1 cellular context compared by ENCODE assay signal in the genomic region with DNA sequence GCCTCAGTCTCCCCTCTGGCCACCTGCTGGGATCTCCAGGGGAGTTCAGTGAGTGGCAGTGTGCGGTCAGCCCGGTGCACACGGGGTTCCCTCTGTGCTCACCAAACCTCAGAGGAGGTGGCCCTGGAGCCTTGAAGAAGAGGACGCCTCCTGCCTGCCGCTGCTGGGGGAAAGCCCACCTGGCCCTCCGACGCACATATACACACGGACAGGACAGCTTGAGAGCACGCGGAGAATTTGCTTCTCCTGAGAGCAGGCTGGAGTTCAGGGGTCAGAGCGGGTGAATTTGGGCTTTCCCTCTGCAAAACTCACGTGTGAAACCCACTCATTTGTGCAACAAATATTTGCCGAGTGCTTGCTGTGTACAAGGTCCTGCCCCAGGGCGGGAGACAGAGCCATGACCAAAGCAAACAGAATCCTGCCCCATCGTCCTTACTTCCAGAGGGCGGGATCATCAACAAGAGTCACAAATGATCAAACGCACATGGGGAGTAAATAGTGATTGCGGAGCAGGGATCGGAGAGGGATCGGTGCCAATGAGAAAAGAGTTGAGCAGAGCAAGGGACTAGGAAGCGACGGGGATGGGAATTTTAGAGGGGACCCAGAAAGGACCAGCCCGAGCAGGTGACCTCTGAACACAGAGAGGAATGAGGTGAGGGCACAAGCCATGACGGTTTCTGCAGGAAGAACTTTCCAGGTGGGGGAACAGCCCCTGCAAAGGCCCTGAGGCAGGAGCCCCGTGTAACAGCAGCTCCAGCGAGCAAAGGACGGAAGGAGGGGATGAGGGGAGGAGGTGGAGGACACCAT.
TF ChIP-seq lines count a peak whose summit lies in the region.

No MANE protein-coding gene starts in this region.

TF ChIP-seq in HepG2, 621 proteins besides CTCF, POLR2A, EP300 and RAD21 (continued from another document and continues in another):
- TF ChIP-seq TCF12 (IDR thresholded peaks at IDR 0.05), result no peak
- no peak; the same call in 1 of the 2 replicates for TF ChIP-seq TCF12 (CRISPR knock-in tag; IDR thresholded peaks at IDR 0.05)
- no peak for TF ChIP-seq ETV6 (CRISPR knock-in tag; conservative IDR thresholded peaks at IDR 0.05)
- TF ChIP-seq ZSCAN29 (CRISPR knock-in tag; conservative IDR thresholded peaks at IDR 0.05), result peak; percentile 88
- TF ChIP-seq ELF3 (CRISPR knock-in tag; IDR thresholded peaks at IDR 0.05), result 0 out of 2 replicates have a peak, but pooled peaks have one; percentile 28
- TF ChIP-seq, protein P1, sequence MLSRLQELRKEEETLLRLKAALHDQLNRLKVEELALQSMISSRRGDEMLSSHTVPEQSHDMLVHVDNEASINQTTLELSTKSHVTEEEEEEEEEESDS (CRISPR knock-in tag; IDR thresholded peaks at IDR 0.05; ENCODE audit: borderline replicate concordance), result peak; percentile 58; the same call in 1 of the 2 replicates
- TF ChIP-seq, protein P2, sequence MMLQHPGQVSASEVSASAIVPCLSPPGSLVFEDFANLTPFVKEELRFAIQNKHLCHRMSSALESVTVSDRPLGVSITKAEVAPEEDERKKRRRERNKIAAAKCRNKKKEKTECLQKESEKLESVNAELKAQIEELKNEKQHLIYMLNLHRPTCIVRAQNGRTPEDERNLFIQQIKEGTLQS (CRISPR knock-in tag; IDR thresholded peaks at IDR 0.05), result no peak
- TF ChIP-seq TBX2 (CRISPR knock-in tag; IDR thresholded peaks at IDR 0.05; ENCODE audit: borderline replicate concordance), result peak; percentile 90
- no peak for TF ChIP-seq EZH2 (conservative IDR thresholded peaks at IDR 0.05; ENCODE audit: low read depth, low read length)
- no peak for TF ChIP-seq ZNF569 (CRISPR knock-in tag; IDR thresholded peaks at IDR 0.05; ENCODE audit: borderline replicate concordance)
- TF ChIP-seq ATM (IDR thresholded peaks at IDR 0.05; ENCODE audit: borderline replicate concordance), result no peak
- TF ChIP-seq, protein P3, sequence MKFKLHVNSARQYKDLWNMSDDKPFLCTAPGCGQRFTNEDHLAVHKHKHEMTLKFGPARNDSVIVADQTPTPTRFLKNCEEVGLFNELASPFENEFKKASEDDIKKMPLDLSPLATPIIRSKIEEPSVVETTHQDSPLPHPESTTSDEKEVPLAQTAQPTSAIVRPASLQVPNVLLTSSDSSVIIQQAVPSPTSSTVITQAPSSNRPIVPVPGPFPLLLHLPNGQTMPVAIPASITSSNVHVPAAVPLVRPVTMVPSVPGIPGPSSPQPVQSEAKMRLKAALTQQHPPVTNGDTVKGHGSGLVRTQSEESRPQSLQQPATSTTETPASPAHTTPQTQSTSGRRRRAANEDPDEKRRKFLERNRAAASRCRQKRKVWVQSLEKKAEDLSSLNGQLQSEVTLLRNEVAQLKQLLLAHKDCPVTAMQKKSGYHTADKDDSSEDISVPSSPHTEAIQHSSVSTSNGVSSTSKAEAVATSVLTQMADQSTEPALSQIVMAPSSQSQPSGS (CRISPR knock-in tag; IDR thresholded peaks at IDR 0.05), result peak; percentile 60
- TF ChIP-seq HHEX (CRISPR knock-in tag; IDR thresholded peaks at IDR 0.05), result peak; percentile 53; the same call in 1 of the 2 replicates
- no peak for TF ChIP-seq KAT2B (IDR thresholded peaks at IDR 0.05; ENCODE audit: borderline replicate concordance, low read depth, low read length)
- TF ChIP-seq ZZZ3 (CRISPR knock-in tag; IDR thresholded peaks at IDR 0.05; ENCODE audit: borderline replicate concordance), result no peak
- no peak for TF ChIP-seq CHD2 (IDR thresholded peaks at IDR 0.05; ENCODE audit: low read depth, low read length)
- TF ChIP-seq RXRB (CRISPR knock-in tag; IDR thresholded peaks at IDR 0.05; ENCODE audit: borderline replicate concordance), result peak; percentile 92
- peak; percentile 57 for TF ChIP-seq KAT8 (CRISPR knock-in tag; IDR thresholded peaks at IDR 0.05)
- TF ChIP-seq, protein P4, sequence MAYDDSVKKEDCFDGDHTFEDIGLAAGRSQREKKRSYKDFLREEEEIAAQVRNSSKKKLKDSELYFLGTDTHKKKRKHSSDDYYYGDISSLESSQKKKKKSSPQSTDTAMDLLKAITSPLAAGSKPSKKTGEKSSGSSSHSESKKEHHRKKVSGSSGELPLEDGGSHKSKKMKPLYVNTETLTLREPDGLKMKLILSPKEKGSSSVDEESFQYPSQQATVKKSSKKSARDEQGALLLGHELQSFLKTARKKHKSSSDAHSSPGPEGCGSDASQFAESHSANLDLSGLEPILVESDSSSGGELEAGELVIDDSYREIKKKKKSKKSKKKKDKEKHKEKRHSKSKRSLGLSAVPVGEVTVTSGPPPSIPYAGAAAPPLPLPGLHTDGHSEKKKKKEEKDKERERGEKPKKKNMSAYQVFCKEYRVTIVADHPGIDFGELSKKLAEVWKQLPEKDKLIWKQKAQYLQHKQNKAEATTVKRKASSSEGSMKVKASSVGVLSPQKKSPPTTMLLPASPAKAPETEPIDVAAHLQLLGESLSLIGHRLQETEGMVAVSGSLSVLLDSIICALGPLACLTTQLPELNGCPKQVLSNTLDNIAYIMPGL (CRISPR knock-in tag; IDR thresholded peaks at IDR 0.05; ENCODE audit: borderline replicate concordance in 1 of 2, low read depth in 1 of 2), result peak; percentile 39 to 43; a peak in 1 of 4 replicates
- TF ChIP-seq ZNF30 (CRISPR knock-in tag; IDR thresholded peaks at IDR 0.05), result no peak
- TF ChIP-seq RFX1 (IDR thresholded peaks at IDR 0.05), result no peak
- TF ChIP-seq, protein P5, sequence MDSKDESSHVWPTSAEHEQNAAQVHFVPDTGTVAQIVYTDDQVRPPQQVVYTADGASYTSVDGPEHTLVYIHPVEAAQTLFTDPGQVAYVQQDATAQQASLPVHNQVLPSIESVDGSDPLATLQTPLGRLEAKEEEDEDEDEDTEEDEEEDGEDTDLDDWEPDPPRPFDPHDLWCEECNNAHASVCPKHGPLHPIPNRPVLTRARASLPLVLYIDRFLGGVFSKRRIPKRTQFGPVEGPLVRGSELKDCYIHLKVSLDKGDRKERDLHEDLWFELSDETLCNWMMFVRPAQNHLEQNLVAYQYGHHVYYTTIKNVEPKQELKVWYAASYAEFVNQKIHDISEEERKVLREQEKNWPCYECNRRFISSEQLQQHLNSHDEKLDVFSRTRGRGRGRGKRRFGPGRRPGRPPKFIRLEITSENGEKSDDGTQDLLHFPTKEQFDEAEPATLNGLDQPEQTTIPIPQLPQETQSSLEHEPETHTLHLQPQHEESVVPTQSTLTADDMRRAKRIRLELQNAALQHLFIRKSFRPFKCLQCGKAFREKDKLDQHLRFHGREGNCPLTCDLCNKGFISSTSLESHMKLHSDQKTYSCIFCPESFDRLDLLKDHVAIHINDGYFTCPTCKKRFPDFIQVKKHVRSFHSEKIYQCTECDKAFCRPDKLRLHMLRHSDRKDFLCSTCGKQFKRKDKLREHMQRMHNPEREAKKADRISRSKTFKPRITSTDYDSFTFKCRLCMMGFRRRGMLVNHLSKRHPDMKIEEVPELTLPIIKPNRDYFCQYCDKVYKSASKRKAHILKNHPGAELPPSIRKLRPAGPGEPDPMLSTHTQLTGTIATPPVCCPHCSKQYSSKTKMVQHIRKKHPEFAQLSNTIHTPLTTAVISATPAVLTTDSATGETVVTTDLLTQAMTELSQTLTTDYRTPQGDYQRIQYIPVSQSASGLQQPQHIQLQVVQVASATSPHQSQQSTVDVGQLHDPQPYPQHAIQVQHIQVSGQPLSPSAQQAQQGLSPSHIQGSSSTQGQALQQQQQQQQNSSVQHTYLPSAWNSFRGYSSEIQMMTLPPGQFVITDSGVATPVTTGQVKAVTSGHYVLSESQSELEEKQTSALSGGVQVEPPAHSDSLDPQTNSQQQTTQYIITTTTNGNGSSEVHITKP (CRISPR knock-in tag; IDR thresholded peaks at IDR 0.05; ENCODE audit: low read depth), result peak; percentile 56; the same call in 1 of the 2 replicates
- peak; percentile 57; the same call in 1 of the 2 replicates for TF ChIP-seq MIER2 (CRISPR knock-in tag; IDR thresholded peaks at IDR 0.05)
- peak; percentile 93; the same call in 1 of the 2 replicates for TF ChIP-seq ZBTB7B (CRISPR knock-in tag; IDR thresholded peaks at IDR 0.05)
- no peak for TF ChIP-seq ZNF235 (CRISPR knock-in tag; IDR thresholded peaks at IDR 0.05; ENCODE audit: borderline replicate concordance)
- peak; percentile 78 for TF ChIP-seq SPEN (CRISPR knock-in tag; IDR thresholded peaks at IDR 0.05; ENCODE audit: low read depth)
- no peak for TF ChIP-seq ZNF253 (CRISPR knock-in tag; IDR thresholded peaks at IDR 0.05; ENCODE audit: borderline replicate concordance)
- no peak; the same call in 1 of the 2 replicates for TF ChIP-seq HES4 (CRISPR knock-in tag; IDR thresholded peaks at IDR 0.05; ENCODE audit: borderline replicate concordance)
- TF ChIP-seq U2AF1 (optimal IDR thresholded peaks at IDR 0.05; ENCODE audit: low read depth, low read length), result no peak
- no peak for TF ChIP-seq TAF1 (CRISPR knock-in tag; IDR thresholded peaks at IDR 0.05)
- no peak for TF ChIP-seq ZFP36 (IDR thresholded peaks at IDR 0.05; ENCODE audit: borderline replicate concordance, low read depth, low read length, partially characterized antibody)
- TF ChIP-seq ZBTB1 (CRISPR knock-in tag; IDR thresholded peaks at IDR 0.05; ENCODE audit: borderline replicate concordance), result no peak
- TF ChIP-seq ZNF788 (CRISPR knock-in tag; IDR thresholded peaks at IDR 0.05; ENCODE audit: borderline replicate concordance), result peak; percentile 57; the same call in 1 of the 2 replicates
- TF ChIP-seq, protein P6, sequence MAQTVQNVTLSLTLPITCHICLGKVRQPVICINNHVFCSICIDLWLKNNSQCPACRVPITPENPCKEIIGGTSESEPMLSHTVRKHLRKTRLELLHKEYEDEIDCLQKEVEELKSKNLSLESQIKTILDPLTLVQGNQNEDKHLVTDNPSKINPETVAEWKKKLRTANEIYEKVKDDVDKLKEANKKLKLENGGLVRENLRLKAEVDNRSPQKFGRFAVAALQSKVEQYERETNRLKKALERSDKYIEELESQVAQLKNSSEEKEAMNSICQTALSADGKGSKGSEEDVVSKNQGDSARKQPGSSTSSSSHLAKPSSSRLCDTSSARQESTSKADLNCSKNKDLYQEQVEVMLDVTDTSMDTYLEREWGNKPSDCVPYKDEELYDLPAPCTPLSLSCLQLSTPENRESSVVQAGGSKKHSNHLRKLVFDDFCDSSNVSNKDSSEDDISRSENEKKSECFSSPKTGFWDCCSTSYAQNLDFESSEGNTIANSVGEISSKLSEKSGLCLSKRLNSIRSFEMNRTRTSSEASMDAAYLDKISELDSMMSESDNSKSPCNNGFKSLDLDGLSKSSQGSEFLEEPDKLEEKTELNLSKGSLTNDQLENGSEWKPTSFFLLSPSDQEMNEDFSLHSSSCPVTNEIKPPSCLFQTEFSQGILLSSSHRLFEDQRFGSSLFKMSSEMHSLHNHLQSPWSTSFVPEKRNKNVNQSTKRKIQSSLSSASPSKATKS (CRISPR knock-in tag; IDR thresholded peaks at IDR 0.05), result 0 out of 2 replicates have a peak, but pooled peaks have one; percentile 24
- TF ChIP-seq SCMH1 (CRISPR knock-in tag; IDR thresholded peaks at IDR 0.05; ENCODE audit: borderline replicate concordance), result no peak
- TF ChIP-seq, protein P7, sequence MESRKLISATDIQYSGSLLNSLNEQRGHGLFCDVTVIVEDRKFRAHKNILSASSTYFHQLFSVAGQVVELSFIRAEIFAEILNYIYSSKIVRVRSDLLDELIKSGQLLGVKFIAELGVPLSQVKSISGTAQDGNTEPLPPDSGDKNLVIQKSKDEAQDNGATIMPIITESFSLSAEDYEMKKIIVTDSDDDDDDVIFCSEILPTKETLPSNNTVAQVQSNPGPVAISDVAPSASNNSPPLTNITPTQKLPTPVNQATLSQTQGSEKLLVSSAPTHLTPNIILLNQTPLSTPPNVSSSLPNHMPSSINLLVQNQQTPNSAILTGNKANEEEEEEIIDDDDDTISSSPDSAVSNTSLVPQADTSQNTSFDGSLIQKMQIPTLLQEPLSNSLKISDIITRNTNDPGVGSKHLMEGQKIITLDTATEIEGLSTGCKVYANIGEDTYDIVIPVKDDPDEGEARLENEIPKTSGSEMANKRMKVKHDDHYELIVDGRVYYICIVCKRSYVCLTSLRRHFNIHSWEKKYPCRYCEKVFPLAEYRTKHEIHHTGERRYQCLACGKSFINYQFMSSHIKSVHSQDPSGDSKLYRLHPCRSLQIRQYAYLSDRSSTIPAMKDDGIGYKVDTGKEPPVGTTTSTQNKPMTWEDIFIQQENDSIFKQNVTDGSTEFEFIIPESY (CRISPR knock-in tag; IDR thresholded peaks at IDR 0.05), result no peak
- TF ChIP-seq RCOR2 (CRISPR knock-in tag; IDR thresholded peaks at IDR 0.05), result peak; percentile 71
- peak; percentile 26; the same call in 1 of the 2 replicates for TF ChIP-seq ZNF607 (CRISPR knock-in tag; IDR thresholded peaks at IDR 0.05; ENCODE audit: borderline replicate concordance)
- TF ChIP-seq SMAD9 (CRISPR knock-in tag; IDR thresholded peaks at IDR 0.05), result no peak
- peak; percentile 30; the same call in 1 of the 2 replicates for TF ChIP-seq ZNF441 (CRISPR knock-in tag; IDR thresholded peaks at IDR 0.05; ENCODE audit: borderline replicate concordance)
